In genomic region chr18:2657788-2658458, GRCh38 we compare ENCODE assay signal across 8 cellular contexts. TPM values are rescaled to one million over a fixed set of nuclear protein-coding genes. Genes with fewer than 3 reads are reported as not detected.
DNase-seq lines count a peak whose midpoint lies in the region; ATAC-seq and TF ChIP-seq lines count a peak whose summit lies in the region.

No MANE protein-coding gene starts in this region.

- peaks cover 67% of the 10 kb centered on the region for H4K20me1 ChIP-seq in smooth muscle cell (ENCODE audit: low read depth)

- H3K9me3 Mint-ChIP-seq in CD4-positive, alpha-beta T cell = no peaks in the 10 kb centered on the region

- no peak for ATAC-seq in CD4-positive, alpha-beta T cell (ENCODE audit: poor library complexity)
- no peak for ATAC-seq in GM19328 (IDR thresholded peaks at IDR 0.05; ENCODE audit: unreplicated experiment)

- H3K4me1 Mint-ChIP-seq in CD4-positive, alpha-beta T cell (ENCODE audit: low read depth) = peaks cover 59% of the 10 kb centered on the region

- POLR2A ChIA-PET in CD4-positive, alpha-beta T cell (lab: Charles Lee) = interaction anchor here (0.5 to 7.7 kb wide), 18 partner anchors 9 to 792 kb away, joined by 3 to 698 read pairs (median 4); partner anchors contain the start of genes METTL4, MYL12A, NDC80 and TGIF1

- no peak overlapping the region for H2AFZ ChIP-seq in smooth muscle cell (ENCODE audit: low read depth)

- DNase-seq in CD4-positive, alpha-beta T cell = no peak
- DNase-seq in HT-29 (ENCODE audit: low spot score) (peak; percentile 87), left ventricle myocardium inferior (no peak), smooth muscle cell (lab: John Stamatoyannopoulos, UW; ENCODE audit: unreplicated experiment) (no peak), NCI-H1092 treated with DMSO at 0.1 percent for 48 hours (lab: John Stamatoyannopoulos, UW) (no peak), NCI-H446 treated with DMSO at 0.1 percent for 48 hours (lab: John Stamatoyannopoulos, UW) (no peak)

- H3K27me3 Mint-ChIP-seq in CD4-positive, alpha-beta T cell = no peaks in the 10 kb centered on the region

- H3K4me3 ChIP-seq in left ventricle myocardium inferior = peak overlapping the region; percentile 93
- peak overlapping the region; percentile 80 for H3K4me3 ChIP-seq in smooth muscle cell

- H3K9me3 ChIP-seq in CD4-positive, alpha-beta T cell (ENCODE audit: control insufficient read depth, low read length) = no peaks in the 10 kb centered on the region
- no peaks in the 10 kb centered on the region for H3K9me3 ChIP-seq in left ventricle myocardium inferior (replicated peaks)
- H3K9me3 ChIP-seq in smooth muscle cell (replicated peaks; ENCODE audit: low read depth) = no peaks in the 10 kb centered on the region

- H3K36me3 ChIP-seq in left ventricle myocardium inferior (no peaks in the 10 kb centered on the region), smooth muscle cell (ENCODE audit: low read depth) (no peaks in the 10 kb centered on the region)

- H3K36me3 Mint-ChIP-seq in CD4-positive, alpha-beta T cell (ENCODE audit: low read depth) = peaks cover 62% of the 10 kb centered on the region

- no peaks in the 10 kb centered on the region for H3K27me3 ChIP-seq in CD4-positive, alpha-beta T cell (ENCODE audit: control insufficient read depth, insufficient read depth, low read length)
- H3K27me3 ChIP-seq in left ventricle myocardium inferior (ENCODE audit: low read depth) = no peaks in the 10 kb centered on the region
- H3K27me3 ChIP-seq in smooth muscle cell (ENCODE audit: low read depth) = peaks cover 17% of the 10 kb centered on the region

- H3K9ac ChIP-seq in smooth muscle cell (ENCODE audit: low read depth) = peak overlapping the region; percentile 15

- peaks cover 65% of the 10 kb centered on the region for H3K79me2 ChIP-seq in smooth muscle cell (ENCODE audit: low read depth)

- H3K4me1 ChIP-seq in left ventricle myocardium inferior (peaks cover 63% of the 10 kb centered on the region), smooth muscle cell (ENCODE audit: low read depth) (peaks cover 24% of the 10 kb centered on the region)

- H3F3A ChIP-seq in smooth muscle cell (ENCODE audit: low read depth) = peaks cover 7% of the 10 kb centered on the region

- peak overlapping the region; percentile 97 for H3K4me3 Mint-ChIP-seq in CD4-positive, alpha-beta T cell

- intact Hi-C loops in CD4-positive, alpha-beta T cell (cut with DNase I, micrococcal nuclease) = loop anchor here (2.0 to 10.0 kb wide), 6 partner anchors 25 to 789 kb away; no protein-coding TSS in a partner anchor
- intact Hi-C loops in left ventricle myocardium inferior (cut with micrococcal nuclease) = no loop called here

- peak overlapping the region; percentile 89 for H3K27ac Mint-ChIP-seq in CD4-positive, alpha-beta T cell

- TF ChIP-seq CTCF in CD4-positive, alpha-beta T cell (IDR thresholded peaks at IDR 0.05) = no peak
- no peak for TF ChIP-seq CTCF in VCaP (conservative IDR thresholded peaks at IDR 0.05)
- TF ChIP-seq CTCF in left ventricle myocardium inferior (IDR thresholded peaks at IDR 0.05; ENCODE audit: borderline replicate concordance) = no peak
- no peak for TF ChIP-seq CTCF in smooth muscle cell (IDR thresholded peaks at IDR 0.05; ENCODE audit: borderline replicate concordance, insufficient read depth, poor library complexity, severe bottlenecking)

- 56% methylated on average over 12 of the region's 12 CpGs for WGBS in smooth muscle cell (ENCODE audit: low lambda C conversion rate)

- no peak overlapping the region for H3K27ac ChIP-seq in CD4-positive, alpha-beta T cell (ENCODE audit: low read depth, low read length)
- H3K27ac ChIP-seq in VCaP (peak overlapping the region; percentile 93), left ventricle myocardium inferior (replicated peaks) (peak overlapping the region; percentile 30), smooth muscle cell (ENCODE audit: low read depth) (peak overlapping the region; percentile 88)

- H3K4me2 ChIP-seq in smooth muscle cell = peak overlapping the region; percentile 97

- CTCF ChIA-PET in CD4-positive, alpha-beta T cell (lab: Charles Lee) = interaction anchor here (1.1 to 4.6 kb wide), 6 partner anchors 16 to 111 kb away, joined by 3 to 32 read pairs (median 3); partner anchors contain the start of gene METTL4

RNA-seq across cellular contexts. Expression of gene SMCHD1, which starts 2.4 kb away (rescaled TPM):
- total RNA-seq in CD4-positive, alpha-beta T cell = 100 to 1,000 TPM; 357 to 359 TPM
- 34.4 and 35.1 TPM in 2 replicates for total RNA-seq in HT-29 (2014; rRNA removed; shearing (Covaris generic))
- total RNA-seq in left ventricle myocardium inferior (26.6 TPM), smooth muscle cell (46.3 and 68.6 TPM in 2 replicates)
- polyA plus RNA-seq in smooth muscle cell = 5.9 and 12.7 TPM in 2 replicates
